In genomic region chr11:19719960-19720359, GRCh38 we compare ENCODE assay signal across 30 cellular contexts.
DNase-seq lines count a peak whose midpoint lies in the region; ATAC-seq lines count a peak whose summit lies in the region.
"Had no signal": no experiment of that assay in that cellular context is flagged by ENCODE, and none has a peak within 500 bp of the region (broad histone marks: within the 10 kb centered on the region; RNA-seq: fewer than 3 reads in every experiment).

No MANE protein-coding gene starts in this region.

- H3K4me1 ChIP-seq in stomach smooth muscle (ENCODE audit: control insufficient read depth, insufficient read depth, low read length), result peaks cover 71% of the 10 kb centered on the region
- H3K4me1 ChIP-seq: prostate gland had no signal

- H3K4me3 ChIP-seq in stomach smooth muscle (ENCODE audit: low read length in 2 of 2), result no peak overlapping the region
- H3K4me3 ChIP-seq: A549, PC-9, prostate gland had no signal

- no peaks in the 10 kb centered on the region for H3K27me3 ChIP-seq in stomach smooth muscle (ENCODE audit: control insufficient read depth in 1 of 2, insufficient read depth in 2 of 2, low read length in 2 of 2)

- DNase-seq in Ammon's horn (ENCODE audit: low spot score) (peak; percentile 68), anterior cingulate cortex (lab: John Stamatoyannopoulos, UW) (peak in 40 of 58 donors; percentile 11 to 85 (median 52)), hippocampal formation (lab: John Stamatoyannopoulos, UW) (peak; percentile 36 to 59)
- DNase-seq in effector CD8-positive, alpha-beta T cell (lab: John Stamatoyannopoulos, UW), result no peak
- DNase-seq: activated gamma-delta T cell; activated naive CD8-positive, alpha-beta T cell treated with anti-CD3 and anti-CD28 coated beads for 36 hours; activated T-cell treated with anti-CD3 and anti-CD28 coated beads, Interleukin-2, amount 50 U/mL, for 24 hours; AML-193; CD8-positive, alpha-beta T cell; dermis blood vessel endothelial cell; naive thymus-derived CD4-positive, alpha-beta T cell; NCI-H1436 treated with DMSO at 0.1 percent for 48 hours; NCI-H2107; NCI-H345; NCI-H69; PC-9; Right ventricle myocardium superior; stimulated activated CD4-positive, alpha-beta T cell treated with anti-CD3 and anti-CD28 coated beads, Interleukin-15, amount 100 ng/mL, for 24 hours; stimulated activated CD4-positive, alpha-beta T cell treated with anti-CD3 and anti-CD28 coated beads, Interleukin-4, amount 100 ng/mL, for 4 hours; T-helper 2 cell had no signal

- no peak overlapping the region for H3K9ac ChIP-seq in stomach smooth muscle (ENCODE audit: low read length in 2 of 2)

- no peaks in the 10 kb centered on the region for H3K36me3 ChIP-seq in stomach smooth muscle (ENCODE audit: control insufficient read depth in 2 of 2, insufficient read depth in 2 of 2, low read length in 2 of 2)
- H3K36me3 ChIP-seq: prostate gland had no signal

- peak overlapping the region; percentile 55 for H3K27ac ChIP-seq in stomach smooth muscle (ENCODE audit: low read length)
- H3K27ac ChIP-seq: A549, PC-9, prostate gland had no signal

- ATAC-seq in GM21619 (IDR thresholded peaks at IDR 0.05; ENCODE audit: unreplicated experiment), result no peak
- ATAC-seq in GM19324 (IDR thresholded peaks at IDR 0.05; ENCODE audit: low FRiP score, unreplicated experiment), result no peak
- no peak for ATAC-seq in GM19397 (IDR thresholded peaks at IDR 0.05; ENCODE audit: unreplicated experiment)
- ATAC-seq: A549; CD8-positive, alpha-beta T cell; esophagus mucosa; HCT116; HepG2; left lobe of liver; naive thymus-derived CD4-positive, alpha-beta T cell had no signal

- no peaks in the 10 kb centered on the region for H3K9me3 ChIP-seq in stomach smooth muscle (ENCODE audit: control insufficient read depth in 2 of 2, low read length in 2 of 2)
- H3K9me3 ChIP-seq: A549, prostate gland had no signal
